1 cellular context compared by ENCODE assay signal in the genomic region with DNA sequence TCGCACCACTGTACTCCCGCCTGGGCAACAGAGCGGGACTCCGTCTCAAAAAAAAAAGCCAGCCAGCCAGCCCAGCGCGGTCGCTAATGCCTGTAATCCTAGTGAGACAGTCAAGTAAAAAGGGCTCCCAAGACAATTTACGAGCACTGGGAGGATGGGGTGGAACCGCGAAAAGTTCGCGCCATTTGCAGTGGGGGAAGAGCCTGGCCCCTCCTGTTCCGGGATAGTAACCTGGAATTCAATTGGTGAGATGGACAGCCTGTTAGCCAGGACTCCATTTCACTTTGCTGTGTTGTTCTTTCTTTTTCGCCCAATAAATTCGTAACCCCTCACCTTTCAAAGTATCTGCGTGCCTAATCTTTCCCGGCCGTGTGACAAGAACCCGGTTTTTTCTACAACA.
TF ChIP-seq lines count a peak whose summit lies in the region.

No MANE protein-coding gene starts in this region.

TF ChIP-seq in GM23338, 12 proteins besides CTCF, POLR2A, EP300 and RAD21 (continued from another document):
- TF ChIP-seq, protein P1, sequence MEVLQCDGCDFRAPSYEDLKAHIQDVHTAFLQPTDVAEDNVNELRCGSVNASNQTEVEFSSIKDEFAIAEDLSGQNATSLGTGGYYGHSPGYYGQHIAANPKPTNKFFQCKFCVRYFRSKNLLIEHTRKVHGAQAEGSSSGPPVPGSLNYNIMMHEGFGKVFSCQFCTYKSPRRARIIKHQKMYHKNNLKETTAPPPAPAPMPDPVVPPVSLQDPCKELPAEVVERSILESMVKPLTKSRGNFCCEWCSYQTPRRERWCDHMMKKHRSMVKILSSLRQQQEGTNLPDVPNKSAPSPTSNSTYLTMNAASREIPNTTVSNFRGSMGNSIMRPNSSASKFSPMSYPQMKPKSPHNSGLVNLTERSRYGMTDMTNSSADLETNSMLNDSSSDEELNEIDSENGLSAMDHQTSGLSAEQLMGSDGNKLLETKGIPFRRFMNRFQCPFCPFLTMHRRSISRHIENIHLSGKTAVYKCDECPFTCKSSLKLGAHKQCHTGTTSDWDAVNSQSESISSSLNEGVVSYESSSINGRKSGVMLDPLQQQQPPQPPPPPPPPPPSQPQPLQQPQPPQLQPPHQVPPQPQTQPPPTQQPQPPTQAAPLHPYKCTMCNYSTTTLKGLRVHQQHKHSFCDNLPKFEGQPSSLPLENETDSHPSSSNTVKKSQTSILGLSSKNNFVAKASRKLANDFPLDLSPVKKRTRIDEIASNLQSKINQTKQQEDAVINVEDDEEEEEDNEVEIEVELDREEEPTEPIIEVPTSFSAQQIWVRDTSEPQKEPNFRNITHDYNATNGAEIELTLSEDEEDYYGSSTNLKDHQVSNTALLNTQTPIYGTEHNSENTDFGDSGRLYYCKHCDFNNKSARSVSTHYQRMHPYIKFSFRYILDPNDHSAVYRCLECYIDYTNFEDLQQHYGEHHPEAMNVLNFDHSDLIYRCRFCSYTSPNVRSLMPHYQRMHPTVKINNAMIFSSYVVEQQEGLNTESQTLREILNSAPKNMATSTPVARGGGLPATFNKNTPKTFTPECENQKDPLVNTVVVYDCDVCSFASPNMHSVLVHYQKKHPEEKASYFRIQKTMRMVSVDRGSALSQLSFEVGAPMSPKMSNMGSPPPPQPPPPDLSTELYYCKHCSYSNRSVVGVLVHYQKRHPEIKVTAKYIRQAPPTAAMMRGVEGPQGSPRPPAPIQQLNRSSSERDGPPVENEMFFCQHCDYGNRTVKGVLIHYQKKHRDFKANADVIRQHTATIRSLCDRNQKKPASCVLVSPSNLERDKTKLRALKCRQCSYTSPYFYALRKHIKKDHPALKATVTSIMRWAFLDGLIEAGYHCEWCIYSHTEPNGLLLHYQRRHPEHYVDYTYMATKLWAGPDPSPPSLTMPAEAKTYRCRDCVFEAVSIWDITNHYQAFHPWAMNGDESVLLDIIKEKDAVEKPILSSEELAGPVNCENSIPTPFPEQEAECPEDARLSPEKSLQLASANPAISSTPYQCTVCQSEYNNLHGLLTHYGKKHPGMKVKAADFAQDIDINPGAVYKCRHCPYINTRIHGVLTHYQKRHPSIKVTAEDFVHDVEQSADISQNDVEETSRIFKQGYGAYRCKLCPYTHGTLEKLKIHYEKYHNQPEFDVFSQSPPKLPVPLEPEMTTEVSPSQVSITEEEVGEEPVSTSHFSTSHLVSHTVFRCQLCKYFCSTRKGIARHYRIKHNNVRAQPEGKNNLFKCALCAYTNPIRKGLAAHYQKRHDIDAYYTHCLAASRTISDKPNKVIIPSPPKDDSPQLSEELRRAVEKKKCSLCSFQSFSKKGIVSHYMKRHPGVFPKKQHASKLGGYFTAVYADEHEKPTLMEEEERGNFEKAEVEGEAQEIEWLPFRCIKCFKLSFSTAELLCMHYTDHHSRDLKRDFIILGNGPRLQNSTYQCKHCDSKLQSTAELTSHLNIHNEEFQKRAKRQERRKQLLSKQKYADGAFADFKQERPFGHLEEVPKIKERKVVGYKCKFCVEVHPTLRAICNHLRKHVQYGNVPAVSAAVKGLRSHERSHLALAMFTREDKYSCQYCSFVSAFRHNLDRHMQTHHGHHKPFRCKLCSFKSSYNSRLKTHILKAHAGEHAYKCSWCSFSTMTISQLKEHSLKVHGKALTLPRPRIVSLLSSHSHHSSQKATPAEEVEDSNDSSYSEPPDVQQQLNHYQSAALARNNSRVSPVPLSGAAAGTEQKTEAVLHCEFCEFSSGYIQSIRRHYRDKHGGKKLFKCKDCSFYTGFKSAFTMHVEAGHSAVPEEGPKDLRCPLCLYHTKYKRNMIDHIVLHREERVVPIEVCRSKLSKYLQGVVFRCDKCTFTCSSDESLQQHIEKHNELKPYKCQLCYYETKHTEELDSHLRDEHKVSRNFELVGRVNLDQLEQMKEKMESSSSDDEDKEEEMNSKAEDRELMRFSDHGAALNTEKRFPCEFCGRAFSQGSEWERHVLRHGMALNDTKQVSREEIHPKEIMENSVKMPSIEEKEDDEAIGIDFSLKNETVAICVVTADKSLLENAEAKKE (CRISPR knock-in tag; IDR thresholded peaks at IDR 0.05): no peak
- TF ChIP-seq STAT1 (IDR thresholded peaks at IDR 0.05; ENCODE audit: unreplicated experiment) (no peak), NANOG (IDR thresholded peaks at IDR 0.05; ENCODE audit: borderline replicate concordance) (no peak), ZNF331 (CRISPR knock-in tag; IDR thresholded peaks at IDR 0.05; ENCODE audit: low read depth) (no peak), EZH2 (IDR thresholded peaks at IDR 0.05; ENCODE audit: low read depth, unreplicated experiment) (no peak), CREB1 (CRISPR knock-in tag; IDR thresholded peaks at IDR 0.05; ENCODE audit: low read depth) (no peak)
